Comparison of ENCODE assay signal across 23 cellular contexts in the genomic region with DNA sequence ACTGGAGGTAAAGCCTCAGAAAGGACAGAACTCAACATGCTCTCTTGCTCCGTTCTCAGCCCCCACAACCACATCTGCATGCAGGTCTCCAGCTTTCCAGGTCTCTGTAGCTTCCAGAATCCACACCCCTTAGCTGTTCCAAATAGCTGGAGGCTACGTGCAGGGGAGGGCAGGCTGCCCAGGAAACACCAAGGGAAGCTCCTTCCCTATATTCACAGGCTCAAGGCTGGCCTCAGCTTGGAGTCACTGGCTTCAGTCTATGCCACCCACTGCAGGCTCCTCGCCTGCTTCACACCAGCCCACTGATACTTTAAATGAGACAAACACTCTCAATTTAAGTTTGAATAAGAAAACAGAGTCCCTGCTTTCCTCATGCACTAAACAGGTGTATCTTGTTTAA.
"Had no signal": no experiment of that assay in that cellular context is flagged by ENCODE, and none has a peak within 500 bp of the region (broad histone marks: within the 10 kb centered on the region; RNA-seq: fewer than 3 reads in every experiment).

No MANE protein-coding gene starts in this region.

- FAIRE-seq: endometrium, keratinocyte had no signal

- H3K9me3 Mint-ChIP-seq: activated naive CD4-positive, alpha-beta T cell treated with anti-CD3 and anti-CD28 coated beads for 36 hours; activated naive CD8-positive, alpha-beta T cell treated with anti-CD3 and anti-CD28 coated beads, Interleukin-2, amount 50 U/mL, for 24 hours; activated T-helper 2 cell treated with anti-CD3 and anti-CD28 coated beads, Interferon-gamma antibody, Interleukin-2, Interleukin-4, amounts not matched to agents 10 μg/mL and 5 μg/mL and 100 μg/mL, durations not matched to agents 14 hours and 24 hours and 36 hours; natural killer cell treated with Interleukin-12 subunit alpha and Interleukin-12 subunit beta and Interleukin-15 and Interleukin-18, amount 100 ng/mL, for 72 hours; T-cell had no signal

- H3K4me3 ChIP-seq: dorsolateral prefrontal cortex, hepatocyte, right lobe of liver, smooth muscle cell, tibial nerve had no signal

- H3K36me3 Mint-ChIP-seq: natural killer cell treated with Interleukin-12 subunit alpha and Interleukin-12 subunit beta and Interleukin-15 and Interleukin-18, amount 100 ng/mL, for 72 hours; T-cell had no signal

- DNase-seq: activated CD4-positive, alpha-beta T cell treated with anti-CD3 and anti-CD28 coated beads, Interleukin-2, amount 50 U/mL, for 4 hours; activated naive CD4-positive, alpha-beta T cell treated with anti-CD3 and anti-CD28 coated beads for 36 hours; activated naive CD8-positive, alpha-beta T cell treated with anti-CD3 and anti-CD28 coated beads, Interleukin-2, amount 50 U/mL, for 24 hours; aorta; dorsolateral prefrontal cortex; occipital lobe; right lobe of liver; stimulated activated CD4-positive, alpha-beta T cell treated with anti-CD3 and anti-CD28 coated beads, Interleukin-4, amount 100 ng/mL, for 4 hours; stimulated activated CD8-positive, alpha-beta memory T cell treated with anti-CD3 and anti-CD28 coated beads, Interleukin-4, amount 100 ng/mL, for 48 hours; stimulated activated naive CD4-positive, alpha-beta T cell treated with Interleukin-2 at 50 U/mL for 16 hours; substantia nigra; T-cell; T-helper 9 cell had no signal

- H3K27ac Mint-ChIP-seq: activated naive CD4-positive, alpha-beta T cell treated with anti-CD3 and anti-CD28 coated beads for 36 hours; activated naive CD8-positive, alpha-beta T cell treated with anti-CD3 and anti-CD28 coated beads, Interleukin-2, amount 50 U/mL, for 24 hours; activated T-helper 2 cell treated with anti-CD3 and anti-CD28 coated beads, Interferon-gamma antibody, Interleukin-2, Interleukin-4, amounts not matched to agents 10 μg/mL and 5 μg/mL and 100 μg/mL, durations not matched to agents 14 hours and 24 hours and 36 hours; natural killer cell treated with Interleukin-12 subunit alpha and Interleukin-12 subunit beta and Interleukin-15 and Interleukin-18, amount 100 ng/mL, for 72 hours; progenitor cell of endocrine pancreas; T-cell had no signal

- H3K4me3 Mint-ChIP-seq: activated naive CD4-positive, alpha-beta T cell treated with anti-CD3 and anti-CD28 coated beads for 36 hours; activated naive CD8-positive, alpha-beta T cell treated with anti-CD3 and anti-CD28 coated beads, Interleukin-2, amount 50 U/mL, for 24 hours; natural killer cell treated with Interleukin-12 subunit alpha and Interleukin-12 subunit beta and Interleukin-15 and Interleukin-18, amount 100 ng/mL, for 72 hours; T-cell had no signal

- H3K27ac ChIP-seq: dorsolateral prefrontal cortex, hepatocyte, right lobe of liver, tibial nerve had no signal

- H3K36me3 ChIP-seq: right lobe of liver, tibial nerve had no signal

- ATAC-seq: activated CD4-positive, CD25-positive, alpha-beta regulatory T cell treated with anti-CD3 and anti-CD28 coated beads, Interleukin-2, amount 50 U/mL, for 24 hours; activated naive CD8-positive, alpha-beta T cell treated with anti-CD3 and anti-CD28 coated beads, Interleukin-2, amount 50 U/mL, for 24 hours; esophagus mucosa; natural killer cell treated with Interleukin-12 subunit alpha and Interleukin-12 subunit beta and Interleukin-15 and Interleukin-18, amount 100 ng/mL, for 72 hours; right lobe of liver; T-cell had no signal

- H3K9me3 ChIP-seq: right lobe of liver, tibial nerve had no signal
